Comparison of ENCODE assay signal across 11 cellular contexts in genomic region chr5:95392593-95393182, GRCh38. TPM values are rescaled to one million over a fixed set of nuclear protein-coding genes. Genes with fewer than 3 reads are reported as not detected.
DNase-seq lines count a peak whose midpoint lies in the region; ATAC-seq, FAIRE-seq and TF ChIP-seq lines count a peak whose summit lies in the region.
"Had no signal": no experiment of that assay in that cellular context is flagged by ENCODE, and none has a peak within 500 bp of the region (broad histone marks: within the 10 kb centered on the region; RNA-seq: fewer than 3 reads in every experiment).

No MANE protein-coding gene starts in this region.

- no peak overlapping the region for H3K4ac ChIP-seq in mesendoderm (ENCODE audit: low read depth, low read length)

- H2AK5ac ChIP-seq in mesendoderm (ENCODE audit: low read length), result no peak overlapping the region

- H2BK5ac ChIP-seq in mesendoderm (ENCODE audit: low read length), result no peak overlapping the region

- H2BK15ac ChIP-seq in mesendoderm (replicated peaks; ENCODE audit: low read depth), result no peak overlapping the region

- H3K27ac ChIP-seq in mesendoderm (ENCODE audit: low read depth, low read length), result no peak overlapping the region

- peaks cover 10% of the 10 kb centered on the region for H3K27me3 Mint-ChIP-seq in activated CD8-positive, alpha-beta T cell treated with anti-CD3 and anti-CD28 coated beads for 36 hours
- H3K27me3 Mint-ChIP-seq: stimulated activated naive CD8-positive, alpha-beta T cell treated with anti-CD3 and anti-CD28 coated beads, Interleukin-15, amount 100 ng/mL, for 72 hours had no signal

- H3K36me3 ChIP-seq in bronchial epithelial cell (ENCODE audit: control insufficient read depth, insufficient read depth, low read length) (no peaks in the 10 kb centered on the region), mesendoderm (ENCODE audit: control insufficient read depth, insufficient read depth, low read length) (no peaks in the 10 kb centered on the region)

- CTCF ChIA-PET in activated CD8-positive, alpha-beta T cell treated with anti-CD3 and anti-CD28 coated beads for 36 hours (lab: Charles Lee), result no interaction called here

- no peaks in the 10 kb centered on the region for H3K79me1 ChIP-seq in mesendoderm (ENCODE audit: low read length)

- no CpG with 5 or more reads among the region's 1 CpG for WGBS in mesendoderm (ENCODE audit: extremely low coverage, insufficient coverage, low lambda C conversion rate)

- H4K8ac ChIP-seq in mesendoderm (ENCODE audit: low read depth, low read length), result no peak overlapping the region

- H2BK120ac ChIP-seq in mesendoderm (ENCODE audit: low read depth, low read length), result no peak overlapping the region

- H3K18ac ChIP-seq in mesendoderm (ENCODE audit: low read length), result no peak overlapping the region

- peaks cover 2% of the 10 kb centered on the region for H3K9me3 Mint-ChIP-seq in activated CD8-positive, alpha-beta T cell treated with anti-CD3 and anti-CD28 coated beads for 36 hours

- no peak overlapping the region for H3K4me2 ChIP-seq in mesendoderm (ENCODE audit: low read length)

- ATAC-seq in HG03196 (IDR thresholded peaks at IDR 0.05; ENCODE audit: unreplicated experiment), result no peak
- no peak for ATAC-seq in GM21619 (IDR thresholded peaks at IDR 0.05; ENCODE audit: unreplicated experiment)
- no peak for ATAC-seq in activated CD8-positive, alpha-beta T cell treated with anti-CD3 and anti-CD28 coated beads for 36 hours
- ATAC-seq: stimulated activated naive CD8-positive, alpha-beta T cell treated with anti-CD3 and anti-CD28 coated beads, Interleukin-15, amount 100 ng/mL, for 72 hours had no signal

- H3K4me1 ChIP-seq in mesendoderm (ENCODE audit: control insufficient read depth, low read depth, low read length), result no peaks in the 10 kb centered on the region

- in situ Hi-C loops in G401 (cut with HindIII; ENCODE audit: low sequenced_read_pairs), result no loop called here

- H3K56ac ChIP-seq in mesendoderm (ENCODE audit: low read length), result no peak overlapping the region

- H3K4me3 ChIP-seq in bronchial epithelial cell (ENCODE audit: low read depth, low read length), result no peak overlapping the region
- no peak overlapping the region for H3K4me3 ChIP-seq in mesendoderm (ENCODE audit: low read length)

- H3K4me1 Mint-ChIP-seq in activated CD8-positive, alpha-beta T cell treated with anti-CD3 and anti-CD28 coated beads for 36 hours (ENCODE audit: low read depth), result no peaks in the 10 kb centered on the region
- H3K4me1 Mint-ChIP-seq: stimulated activated naive CD8-positive, alpha-beta T cell treated with anti-CD3 and anti-CD28 coated beads, Interleukin-15, amount 100 ng/mL, for 72 hours had no signal

- no peak overlapping the region for H3K27ac Mint-ChIP-seq in activated CD8-positive, alpha-beta T cell treated with anti-CD3 and anti-CD28 coated beads for 36 hours
- H3K27ac Mint-ChIP-seq: stimulated activated naive CD8-positive, alpha-beta T cell treated with anti-CD3 and anti-CD28 coated beads, Interleukin-15, amount 100 ng/mL, for 72 hours had no signal

- H3K36me3 Mint-ChIP-seq in activated CD8-positive, alpha-beta T cell treated with anti-CD3 and anti-CD28 coated beads for 36 hours (ENCODE audit: low read depth), result no peaks in the 10 kb centered on the region

- no peak overlapping the region for H3K9ac ChIP-seq in mesendoderm (ENCODE audit: low read length)

- intact Hi-C loops in activated CD8-positive, alpha-beta T cell treated with anti-CD3 and anti-CD28 coated beads for 36 hours (cut with micrococcal nuclease), result no loop called here

- POLR2A ChIA-PET in activated CD8-positive, alpha-beta T cell treated with anti-CD3 and anti-CD28 coated beads for 36 hours (lab: Charles Lee), result no interaction called here

- no peaks in the 10 kb centered on the region for H3K79me2 ChIP-seq in mesendoderm (ENCODE audit: control insufficient read depth, insufficient read depth, low read length)

- no peak for TF ChIP-seq CTCF in bronchial epithelial cell (IDR thresholded peaks at IDR 0.05; ENCODE audit: insufficient read depth, low read length, severe bottlenecking)
- no peak for TF ChIP-seq CTCF in activated CD8-positive, alpha-beta T cell treated with anti-CD3 and anti-CD28 coated beads for 36 hours (IDR thresholded peaks at IDR 0.05)

- FAIRE-seq in bronchial epithelial cell (lab: Jason Lieb, UNC), result no peak
- no peak for FAIRE-seq in frontal cortex (lab: Jason Lieb, UNC)

- H3K27me3 ChIP-seq in bronchial epithelial cell (ENCODE audit: control insufficient read depth, insufficient read depth, low read length), result no peaks in the 10 kb centered on the region
- no peaks in the 10 kb centered on the region for H3K27me3 ChIP-seq in mesendoderm (ENCODE audit: insufficient read depth, low read length, poor library complexity)

- peak; percentile 31 for DNase-seq in G401 (ENCODE audit: low spot score)
- peak; percentile 42 for DNase-seq in NCI-H146 (lab: John Stamatoyannopoulos, UW)
- DNase-seq in bronchial epithelial cell (ENCODE audit: low read depth), result peak; percentile 76
- DNase-seq in mesendoderm, result peak; percentile 81
- DNase-seq in activated CD8-positive, alpha-beta T cell treated with anti-CD3 and anti-CD28 coated beads for 36 hours, result no peak
- no peak for DNase-seq in frontal cortex (ENCODE audit: low spot score in 2 of 2)
- DNase-seq: NCI-H2171; nucleus accumbens; stimulated activated naive CD8-positive, alpha-beta T cell treated with anti-CD3 and anti-CD28 coated beads, Interleukin-15, amount 100 ng/mL, for 72 hours had no signal

- no peak overlapping the region for H3K23ac ChIP-seq in mesendoderm (ENCODE audit: low read length)

- H3K4me3 Mint-ChIP-seq in activated CD8-positive, alpha-beta T cell treated with anti-CD3 and anti-CD28 coated beads for 36 hours, result no peak overlapping the region
- H3K4me3 Mint-ChIP-seq: stimulated activated naive CD8-positive, alpha-beta T cell treated with anti-CD3 and anti-CD28 coated beads, Interleukin-15, amount 100 ng/mL, for 72 hours had no signal

- no peak overlapping the region for H4K5ac ChIP-seq in mesendoderm (ENCODE audit: low read length)

RNA-seq across cellular contexts. Expression of gene FAM81B, which starts 1.5 kb away (rescaled TPM):
- not detected in 2 replicates for total RNA-seq in G401 (2014; rRNA removed; shearing (Covaris generic))
- not detected in 2 replicates for total RNA-seq in bronchial epithelial cell
- polyA plus RNA-seq in mesendoderm (2013, experiment 1 of 2), result 0.08 TPM
- polyA plus RNA-seq in mesendoderm (2013, experiment 2 of 2), result 0.06 TPM
- total RNA-seq in activated CD8-positive, alpha-beta T cell treated with anti-CD3 and anti-CD28 coated beads for 36 hours, result not detected
- total RNA-seq in frontal cortex, result not detected

Comparison
In these comparisons a context has a peak if more than half of its experiments do, and no peak if none do; other contexts are left out.
1. DNase-seq: peak in G401 (single experiment), NCI-H146 (single experiment), bronchial epithelial cell (single experiment) and mesendoderm (single experiment); none in activated CD8-positive, alpha-beta T cell treated with anti-CD3 and anti-CD28 coated beads for 36 hours (single experiment) and frontal cortex (0 of 2).